19 cellular contexts compared by ENCODE assay signal in the genomic region with DNA sequence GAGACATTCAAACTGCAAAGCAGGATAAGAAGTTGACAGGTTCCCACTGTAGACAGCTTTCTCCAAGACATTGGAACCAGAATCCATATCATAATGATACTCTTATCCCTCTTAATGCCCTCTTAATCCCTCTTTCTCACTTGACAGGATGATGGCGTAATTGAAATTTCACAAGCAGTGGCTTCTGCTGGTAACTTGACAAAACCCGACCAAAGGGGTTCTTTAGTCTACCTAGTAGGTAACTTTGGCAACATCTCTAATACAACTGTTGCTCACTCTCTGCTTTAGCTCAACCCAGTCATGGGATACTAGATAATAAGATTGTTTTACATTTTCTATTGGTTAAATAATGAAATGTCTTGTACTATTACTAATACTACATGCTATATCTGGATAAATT. TPM values are rescaled to one million over a fixed set of nuclear protein-coding genes. Genes with fewer than 3 reads are reported as not detected.
A peak's percentile ranks its signal among the peaks of the same experiment; 100 is the strongest.
DNase-seq lines count a peak whose midpoint lies in the region; ATAC-seq, FAIRE-seq and TF ChIP-seq lines count a peak whose summit lies in the region.
"Had no signal": no experiment of that assay in that cellular context is flagged by ENCODE, and none has a peak within 500 bp of the region (broad histone marks: within the 10 kb centered on the region; RNA-seq: fewer than 3 reads in every experiment).

No MANE protein-coding gene starts in this region.

- no TSS peak for BruUV-seq in Panc1 (replicated peaks; lab: Mats Ljungman, UMichigan)

- intact Hi-C loops in Panc1 (cut with micrococcal nuclease; ENCODE audit: unreplicated experiment) = no loop called here

- CTCF ChIA-PET in Panc1 (lab: Charles Lee) = no interaction called here

- POLR2A ChIA-PET in Panc1 (lab: Charles Lee) = no interaction called here

- peak overlapping the region; percentile 37; the same call in 1 of the 2 replicates for H3K27ac ChIP-seq in Panc1 (ENCODE audit: low read length)
- H3K27ac ChIP-seq: A549, KMS-11, Peyer's patch had no signal

- H3K4me1 ChIP-seq in Panc1 (ENCODE audit: control insufficient read depth, insufficient read depth, low read length) = no peaks in the 10 kb centered on the region
- H3K4me1 ChIP-seq: Peyer's patch had no signal

- peaks cover 7% of the 10 kb centered on the region for H3K4me1 Mint-ChIP-seq in stimulated activated memory B cell treated with anti-CD40 and anti-IgM and Interleukin-4, amounts not matched to agents 10 μg/mL and 1 μg/mL and 100 μg/mL, for 72 hours
- H3K4me1 Mint-ChIP-seq in chondrocyte (ENCODE audit: low read depth) = peaks cover 5% of the 10 kb centered on the region

- in situ Hi-C loops in Panc1 (cut with HindIII; ENCODE audit: low pct_unique_long_range_greater_than_20kb, low sequenced_read_pairs) = no loop called here

- no peaks in the 10 kb centered on the region for H3K36me3 Mint-ChIP-seq in stimulated activated memory B cell treated with anti-CD40 and anti-IgM and Interleukin-4, amounts not matched to agents 10 μg/mL and 1 μg/mL and 100 μg/mL, for 72 hours
- no peaks in the 10 kb centered on the region for H3K36me3 Mint-ChIP-seq in chondrocyte (ENCODE audit: low read depth)
- H3K36me3 Mint-ChIP-seq: CD4-positive, CD25-positive, alpha-beta regulatory T cell had no signal

- H3K36me3 ChIP-seq in Panc1 (ENCODE audit: control insufficient read depth, insufficient read depth, low read length) = no peaks in the 10 kb centered on the region
- H3K36me3 ChIP-seq: Peyer's patch had no signal

- TF ChIP-seq CTCF in D721Med (IDR thresholded peaks at IDR 0.05; ENCODE audit: insufficient read depth, missing control alignments) (no peak), Panc1 (IDR thresholded peaks at IDR 0.05) (no peak), chondrocyte (IDR thresholded peaks at IDR 0.05) (no peak)

- no peak overlapping the region for H3K4me3 ChIP-seq in Panc1 (ENCODE audit: low read depth in 2 of 2, low read length in 2 of 2)
- H3K4me3 ChIP-seq: A549, GM12878, Peyer's patch had no signal

- H3K4me3 Mint-ChIP-seq in stimulated activated memory B cell treated with anti-CD40 and anti-IgM and Interleukin-4, amounts not matched to agents 10 μg/mL and 1 μg/mL and 100 μg/mL, for 72 hours = no peak overlapping the region
- no peak overlapping the region for H3K4me3 Mint-ChIP-seq in chondrocyte (ENCODE audit: unreplicated experiment)
- H3K4me3 Mint-ChIP-seq: CD4-positive, CD25-positive, alpha-beta regulatory T cell had no signal

- ATAC-seq in Panc1 = no peak
- peak; percentile 83 for ATAC-seq in esophagus mucosa
- ATAC-seq in stimulated activated memory B cell treated with anti-CD40 and anti-IgM and Interleukin-4, amounts not matched to agents 10 μg/mL and 1 μg/mL and 100 μg/mL, for 72 hours = no peak
- ATAC-seq: A549, GM12878 had no signal

- no peak for FAIRE-seq in D721Med (lab: Jason Lieb, UNC)
- FAIRE-seq: A549, GM12878, GM19239, H54 had no signal

- no peaks in the 10 kb centered on the region for H3K9me3 ChIP-seq in Panc1 (ENCODE audit: control insufficient read depth, insufficient read depth, low read depth, low read length)
- H3K9me3 ChIP-seq: A549, Peyer's patch had no signal

- no peaks in the 10 kb centered on the region for H3K27me3 Mint-ChIP-seq in stimulated activated memory B cell treated with anti-CD40 and anti-IgM and Interleukin-4, amounts not matched to agents 10 μg/mL and 1 μg/mL and 100 μg/mL, for 72 hours
- H3K27me3 Mint-ChIP-seq in chondrocyte (ENCODE audit: low read depth) = no peaks in the 10 kb centered on the region

- H3K27me3 ChIP-seq in Panc1 (ENCODE audit: control insufficient read depth, insufficient read depth, low read length) = no peaks in the 10 kb centered on the region
- H3K27me3 ChIP-seq: Peyer's patch had no signal

- DNase-seq in D721Med (ENCODE audit: insufficient read length, low spot score) = peak; percentile 36
- peak; percentile 81 for DNase-seq in MV-4-11 (lab: John Stamatoyannopoulos, UW)
- DNase-seq in Panc1 (ENCODE audit: low read depth, low spot score) = no peak
- no peak for DNase-seq in chondrocyte (ENCODE audit: low spot score)
- DNase-seq in inferior parietal cortex (ENCODE audit: extremely low spot score) = no peak
- DNase-seq: CD4-positive, CD25-positive, alpha-beta regulatory T cell; NCI-H1436 treated with DMSO at 0.1 percent for 48 hours; NCI-H2081; NCI-H526; NK-92 treated with Interleukin-12 subunit alpha and Interleukin-12 subunit beta, amount 100 ng/mL, for 24 hours; Peyer's patch; SHP77 had no signal

- H3K27ac Mint-ChIP-seq in stimulated activated memory B cell treated with anti-CD40 and anti-IgM and Interleukin-4, amounts not matched to agents 10 μg/mL and 1 μg/mL and 100 μg/mL, for 72 hours = no peak overlapping the region
- H3K27ac Mint-ChIP-seq in chondrocyte (ENCODE audit: unreplicated experiment) = no peak overlapping the region
- H3K27ac Mint-ChIP-seq: CD4-positive, CD25-positive, alpha-beta regulatory T cell had no signal

- H3K9me3 Mint-ChIP-seq in stimulated activated memory B cell treated with anti-CD40 and anti-IgM and Interleukin-4, amounts not matched to agents 10 μg/mL and 1 μg/mL and 100 μg/mL, for 72 hours = no peaks in the 10 kb centered on the region
- H3K9me3 Mint-ChIP-seq in chondrocyte (ENCODE audit: low read depth) = no peaks in the 10 kb centered on the region

RNA-seq across cellular contexts. Expression of a gene that starts 34.7 kb away (rescaled TPM):
- total RNA-seq in Panc1 (2021; ENCODE audit: unreplicated experiment) (1,621 TPM), esophagus mucosa (1,355 TPM), chondrocyte (454 to 578 TPM (median 560 TPM) in 3 replicates)
- 1,294 TPM for polyA plus RNA-seq in Panc1 (2012; ENCODE audit: insufficient read length)

RNA-seq across cellular contexts. Expression of a gene that starts 49.6 kb away (rescaled TPM):
- total RNA-seq in Panc1 (2021; ENCODE audit: unreplicated experiment) (21.8 TPM), esophagus mucosa (4.8 TPM), chondrocyte (6.9 to 12.5 TPM (median 7.0 TPM) in 3 replicates)
- polyA plus RNA-seq in Panc1 (2012; ENCODE audit: insufficient read length) = 12.4 TPM

Comparison
In these comparisons a context has a peak if more than half of its experiments do, and no peak if none do; other contexts are left out.
1. DNase-seq: peak in D721Med (single experiment) and MV-4-11 (single experiment); none in Panc1 (single experiment), chondrocyte (single experiment) and inferior parietal cortex (single experiment).